Comparison of ENCODE assay signal across 1 cellular context in genomic region chr12:121092034-121092433, GRCh38.
TF ChIP-seq lines count a peak whose summit lies in the region.

No MANE protein-coding gene starts in this region.

TF ChIP-seq in WTC11, 78 proteins besides CTCF, POLR2A, EP300 and RAD21:
- TF ChIP-seq ATF2 (CRISPR knock-in tag; IDR thresholded peaks at IDR 0.05; ENCODE audit: borderline replicate concordance, low read depth) (no peak), FOXP1 (CRISPR knock-in tag; IDR thresholded peaks at IDR 0.05; ENCODE audit: borderline replicate concordance) (no peak), FOXJ3 (CRISPR knock-in tag; IDR thresholded peaks at IDR 0.05; ENCODE audit: borderline replicate concordance) (no peak), EMX1 (CRISPR knock-in tag; IDR thresholded peaks at IDR 0.05) (no peak), AR (CRISPR knock-in tag; IDR thresholded peaks at IDR 0.05) (no peak), HMGA2 (CRISPR knock-in tag; IDR thresholded peaks at IDR 0.05) (no peak), RORB (CRISPR knock-in tag; IDR thresholded peaks at IDR 0.05) (no peak), FOXK1 (CRISPR knock-in tag; IDR thresholded peaks at IDR 0.05) (no peak)
